Comparison of ENCODE assay signal across 1 cellular context in the genomic region with DNA sequence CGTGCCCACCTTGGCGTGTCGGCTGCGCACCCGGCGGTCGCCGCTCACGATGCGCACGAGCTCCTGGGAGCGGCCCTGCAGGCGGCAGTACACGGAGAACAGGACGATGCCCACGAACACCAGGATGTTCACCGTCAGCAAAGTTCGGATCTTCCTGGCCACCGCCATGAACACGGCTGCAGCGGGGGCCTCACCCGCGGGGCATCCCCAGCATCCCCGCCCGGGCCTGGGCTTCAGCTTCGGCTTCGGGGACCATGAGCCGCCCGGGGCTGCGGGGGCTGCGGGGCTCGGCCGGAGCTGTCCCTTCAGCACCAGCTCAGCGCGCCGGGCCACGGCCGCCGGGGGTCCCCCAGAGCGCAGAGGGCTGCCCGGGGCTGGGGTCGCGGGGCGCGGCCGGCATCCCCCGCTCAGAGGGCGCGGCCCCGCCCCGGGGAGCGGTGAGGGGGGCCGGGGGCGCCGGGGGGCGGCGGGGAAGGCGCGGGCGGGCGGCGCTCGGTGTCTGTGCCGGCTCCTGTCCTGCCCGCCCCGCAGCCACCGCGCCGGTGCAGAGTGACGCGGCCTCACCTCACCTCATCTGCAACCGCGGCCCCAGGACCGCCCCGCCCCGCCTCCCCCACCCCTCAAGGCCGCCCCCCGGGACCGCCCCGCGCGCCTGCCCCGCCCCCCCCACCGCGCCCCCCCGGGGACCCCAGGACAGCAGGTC.
TF ChIP-seq lines count a peak whose summit lies in the region.

A gene (minus strand): TSS at position 554 of the 703 bp plus-strand sequence. CDS start 386 bp downstream, at position 168.

TF ChIP-seq in HepG2, 621 proteins besides CTCF, POLR2A, EP300 and RAD21:
- TF ChIP-seq KDM5B (CRISPR knock-in tag; IDR thresholded peaks at IDR 0.05; ENCODE audit: borderline replicate concordance) (no peak), RFX3 (CRISPR knock-in tag; IDR thresholded peaks at IDR 0.05) (no peak), ARHGAP35 (CRISPR knock-in tag; IDR thresholded peaks at IDR 0.05; ENCODE audit: borderline replicate concordance) (no peak), RBFOX2 (IDR thresholded peaks at IDR 0.05; ENCODE audit: low read depth, low read length) (no peak)
- TF ChIP-seq, protein P1, sequence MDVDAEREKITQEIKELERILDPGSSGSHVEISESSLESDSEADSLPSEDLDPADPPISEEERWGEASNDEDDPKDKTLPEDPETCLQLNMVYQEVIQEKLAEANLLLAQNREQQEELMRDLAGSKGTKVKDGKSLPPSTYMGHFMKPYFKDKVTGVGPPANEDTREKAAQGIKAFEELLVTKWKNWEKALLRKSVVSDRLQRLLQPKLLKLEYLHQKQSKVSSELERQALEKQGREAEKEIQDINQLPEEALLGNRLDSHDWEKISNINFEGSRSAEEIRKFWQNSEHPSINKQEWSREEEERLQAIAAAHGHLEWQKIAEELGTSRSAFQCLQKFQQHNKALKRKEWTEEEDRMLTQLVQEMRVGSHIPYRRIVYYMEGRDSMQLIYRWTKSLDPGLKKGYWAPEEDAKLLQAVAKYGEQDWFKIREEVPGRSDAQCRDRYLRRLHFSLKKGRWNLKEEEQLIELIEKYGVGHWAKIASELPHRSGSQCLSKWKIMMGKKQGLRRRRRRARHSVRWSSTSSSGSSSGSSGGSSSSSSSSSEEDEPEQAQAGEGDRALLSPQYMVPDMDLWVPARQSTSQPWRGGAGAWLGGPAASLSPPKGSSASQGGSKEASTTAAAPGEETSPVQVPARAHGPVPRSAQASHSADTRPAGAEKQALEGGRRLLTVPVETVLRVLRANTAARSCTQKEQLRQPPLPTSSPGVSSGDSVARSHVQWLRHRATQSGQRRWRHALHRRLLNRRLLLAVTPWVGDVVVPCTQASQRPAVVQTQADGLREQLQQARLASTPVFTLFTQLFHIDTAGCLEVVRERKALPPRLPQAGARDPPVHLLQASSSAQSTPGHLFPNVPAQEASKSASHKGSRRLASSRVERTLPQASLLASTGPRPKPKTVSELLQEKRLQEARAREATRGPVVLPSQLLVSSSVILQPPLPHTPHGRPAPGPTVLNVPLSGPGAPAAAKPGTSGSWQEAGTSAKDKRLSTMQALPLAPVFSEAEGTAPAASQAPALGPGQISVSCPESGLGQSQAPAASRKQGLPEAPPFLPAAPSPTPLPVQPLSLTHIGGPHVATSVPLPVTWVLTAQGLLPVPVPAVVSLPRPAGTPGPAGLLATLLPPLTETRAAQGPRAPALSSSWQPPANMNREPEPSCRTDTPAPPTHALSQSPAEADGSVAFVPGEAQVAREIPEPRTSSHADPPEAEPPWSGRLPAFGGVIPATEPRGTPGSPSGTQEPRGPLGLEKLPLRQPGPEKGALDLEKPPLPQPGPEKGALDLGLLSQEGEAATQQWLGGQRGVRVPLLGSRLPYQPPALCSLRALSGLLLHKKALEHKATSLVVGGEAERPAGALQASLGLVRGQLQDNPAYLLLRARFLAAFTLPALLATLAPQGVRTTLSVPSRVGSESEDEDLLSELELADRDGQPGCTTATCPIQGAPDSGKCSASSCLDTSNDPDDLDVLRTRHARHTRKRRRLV (CRISPR knock-in tag; IDR thresholded peaks at IDR 0.05) = no peak
- TF ChIP-seq, protein P2, sequence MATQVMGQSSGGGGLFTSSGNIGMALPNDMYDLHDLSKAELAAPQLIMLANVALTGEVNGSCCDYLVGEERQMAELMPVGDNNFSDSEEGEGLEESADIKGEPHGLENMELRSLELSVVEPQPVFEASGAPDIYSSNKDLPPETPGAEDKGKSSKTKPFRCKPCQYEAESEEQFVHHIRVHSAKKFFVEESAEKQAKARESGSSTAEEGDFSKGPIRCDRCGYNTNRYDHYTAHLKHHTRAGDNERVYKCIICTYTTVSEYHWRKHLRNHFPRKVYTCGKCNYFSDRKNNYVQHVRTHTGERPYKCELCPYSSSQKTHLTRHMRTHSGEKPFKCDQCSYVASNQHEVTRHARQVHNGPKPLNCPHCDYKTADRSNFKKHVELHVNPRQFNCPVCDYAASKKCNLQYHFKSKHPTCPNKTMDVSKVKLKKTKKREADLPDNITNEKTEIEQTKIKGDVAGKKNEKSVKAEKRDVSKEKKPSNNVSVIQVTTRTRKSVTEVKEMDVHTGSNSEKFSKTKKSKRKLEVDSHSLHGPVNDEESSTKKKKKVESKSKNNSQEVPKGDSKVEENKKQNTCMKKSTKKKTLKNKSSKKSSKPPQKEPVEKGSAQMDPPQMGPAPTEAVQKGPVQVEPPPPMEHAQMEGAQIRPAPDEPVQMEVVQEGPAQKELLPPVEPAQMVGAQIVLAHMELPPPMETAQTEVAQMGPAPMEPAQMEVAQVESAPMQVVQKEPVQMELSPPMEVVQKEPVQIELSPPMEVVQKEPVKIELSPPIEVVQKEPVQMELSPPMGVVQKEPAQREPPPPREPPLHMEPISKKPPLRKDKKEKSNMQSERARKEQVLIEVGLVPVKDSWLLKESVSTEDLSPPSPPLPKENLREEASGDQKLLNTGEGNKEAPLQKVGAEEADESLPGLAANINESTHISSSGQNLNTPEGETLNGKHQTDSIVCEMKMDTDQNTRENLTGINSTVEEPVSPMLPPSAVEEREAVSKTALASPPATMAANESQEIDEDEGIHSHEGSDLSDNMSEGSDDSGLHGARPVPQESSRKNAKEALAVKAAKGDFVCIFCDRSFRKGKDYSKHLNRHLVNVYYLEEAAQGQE (IDR thresholded peaks at IDR 0.05; ENCODE audit: borderline replicate concordance in 1 of 2, low read depth in 1 of 2, low read length in 2 of 2) = peak; percentile 45 to 85
TF ChIP-seq in HepG2: peak in this region for 1.
